In the genomic region with DNA sequence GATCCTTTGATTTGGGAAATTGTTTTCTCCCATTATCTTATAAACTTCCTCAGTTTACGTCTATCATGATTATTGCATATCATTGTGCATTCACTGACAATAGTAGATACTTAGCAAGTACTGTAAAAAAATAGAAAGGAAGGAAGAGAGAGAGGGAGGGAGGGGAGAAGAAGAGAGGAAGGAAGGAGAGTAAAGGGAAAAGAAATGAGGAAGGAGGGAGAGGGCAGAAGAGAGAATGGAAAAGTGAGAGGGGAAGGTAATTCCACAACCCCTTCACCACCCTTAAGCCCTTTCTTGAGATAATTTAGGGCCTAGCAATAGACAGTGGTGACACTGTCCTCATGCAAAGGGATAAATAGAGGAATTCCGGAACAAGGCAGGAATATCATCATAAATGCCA, we compare ENCODE assay signal across 30 cellular contexts.
"Had no signal": no experiment of that assay in that cellular context is flagged by ENCODE, and none has a peak within 500 bp of the region (broad histone marks: within the 10 kb centered on the region; RNA-seq: fewer than 3 reads in every experiment).

No MANE protein-coding gene starts in this region.

- H3K9me3 Mint-ChIP-seq: activated CD8-positive, alpha-beta T cell treated with anti-CD3 and anti-CD28 coated beads for 36 hours; activated naive CD4-positive, alpha-beta T cell treated with anti-CD3 and anti-CD28 coated beads, Interleukin-2, amount 50 U/mL, for 24 hours; activated naive CD8-positive, alpha-beta T cell treated with anti-CD3 and anti-CD28 coated beads, Interleukin-2, amount 50 U/mL, for 24 hours; activated T-helper 2 cell treated with anti-CD3 and anti-CD28 coated beads, Interferon-gamma antibody, Interleukin-2, Interleukin-4, amounts not matched to agents 10 μg/mL and 5 μg/mL and 100 μg/mL, durations not matched to agents 14 hours and 24 hours and 36 hours; central memory CD8-positive, alpha-beta T cell; stimulated activated naive CD8-positive, alpha-beta T cell treated with anti-CD3 and anti-CD28 coated beads, Interleukin-15, amount 100 ng/mL, for 72 hours; WTC11 had no signal

- H3K9me3 ChIP-seq: esophagus squamous epithelium, heart right ventricle, left lung, ovary, sigmoid colon, tibial artery had no signal

- H3K27ac Mint-ChIP-seq: activated CD8-positive, alpha-beta T cell treated with anti-CD3 and anti-CD28 coated beads for 36 hours; activated naive CD4-positive, alpha-beta T cell treated with anti-CD3 and anti-CD28 coated beads, Interleukin-2, amount 50 U/mL, for 24 hours; activated naive CD8-positive, alpha-beta T cell treated with anti-CD3 and anti-CD28 coated beads, Interleukin-2, amount 50 U/mL, for 24 hours; activated T-helper 2 cell treated with anti-CD3 and anti-CD28 coated beads, Interferon-gamma antibody, Interleukin-2, Interleukin-4, amounts not matched to agents 10 μg/mL and 5 μg/mL and 100 μg/mL, durations not matched to agents 14 hours and 24 hours and 36 hours; progenitor cell of endocrine pancreas; stimulated activated memory B cell treated with anti-CD40 and anti-IgM and Interleukin-4, amounts not matched to agents 10 μg/mL and 1 μg/mL and 100 μg/mL, for 72 hours; stimulated activated naive CD8-positive, alpha-beta T cell treated with anti-CD3 and anti-CD28 coated beads, Interleukin-15, amount 100 ng/mL, for 72 hours had no signal

- H3K4me1 Mint-ChIP-seq: activated naive CD4-positive, alpha-beta T cell treated with anti-CD3 and anti-CD28 coated beads, Interleukin-2, amount 50 U/mL, for 24 hours; activated naive CD8-positive, alpha-beta T cell treated with anti-CD3 and anti-CD28 coated beads, Interleukin-2, amount 50 U/mL, for 24 hours; central memory CD8-positive, alpha-beta T cell; stimulated activated memory B cell treated with anti-CD40 and anti-IgM and Interleukin-4, amounts not matched to agents 10 μg/mL and 1 μg/mL and 100 μg/mL, for 72 hours; stimulated activated naive CD8-positive, alpha-beta T cell treated with anti-CD3 and anti-CD28 coated beads, Interleukin-15, amount 100 ng/mL, for 72 hours had no signal

- DNase-seq: activated CD4-positive, alpha-beta T cell treated with anti-CD3 and anti-CD28 coated beads, Interleukin-2, amount 50 U/mL, for 1 hour; activated CD8-positive, alpha-beta T cell treated with anti-CD3 and anti-CD28 coated beads for 36 hours; activated naive CD8-positive, alpha-beta T cell treated with anti-CD3 and anti-CD28 coated beads, Interleukin-2, amount 50 U/mL, for 24 hours; activated T-cell treated with anti-CD3 and anti-CD28 coated beads, Interleukin-2, amount 50 U/mL, for 48 hours; amygdala; dermis blood vessel endothelial cell; effector CD4-positive, alpha-beta T cell; esophagus squamous epithelium; foreskin melanocyte; heart right ventricle; left lung; ovary; retina; sigmoid colon; small intestine; stimulated activated CD4-positive, alpha-beta T cell treated with anti-CD3 and anti-CD28 coated beads, Interleukin-4, amount 100 ng/mL, for 4 hours; stimulated activated CD8-positive, alpha-beta memory T cell treated with anti-CD3 and anti-CD28 coated beads, Interleukin-4, amount 100 ng/mL, for 48 hours; stimulated activated naive CD8-positive, alpha-beta T cell treated with anti-CD3 and anti-CD28 coated beads, Interleukin-15, amount 100 ng/mL, for 72 hours; T-helper 2 cell; tibial artery had no signal

- H3K36me3 Mint-ChIP-seq: activated naive CD4-positive, alpha-beta T cell treated with anti-CD3 and anti-CD28 coated beads, Interleukin-2, amount 50 U/mL, for 24 hours; stimulated activated memory B cell treated with anti-CD40 and anti-IgM and Interleukin-4, amounts not matched to agents 10 μg/mL and 1 μg/mL and 100 μg/mL, for 72 hours; WTC11 had no signal

- H3K36me3 ChIP-seq: esophagus squamous epithelium, left lung, ovary, sigmoid colon, tibial artery had no signal

- H3K4me3 ChIP-seq: esophagus squamous epithelium, heart right ventricle, left lung, lung, ovary, sigmoid colon, tibial artery had no signal

- ATAC-seq: activated CD8-positive, alpha-beta T cell treated with anti-CD3 and anti-CD28 coated beads for 36 hours; activated naive CD8-positive, alpha-beta T cell treated with anti-CD3 and anti-CD28 coated beads, Interleukin-2, amount 50 U/mL, for 24 hours; heart right ventricle; left lung; stimulated activated memory B cell treated with anti-CD40 and anti-IgM and Interleukin-4, amounts not matched to agents 10 μg/mL and 1 μg/mL and 100 μg/mL, for 72 hours; stimulated activated naive CD8-positive, alpha-beta T cell treated with anti-CD3 and anti-CD28 coated beads, Interleukin-15, amount 100 ng/mL, for 72 hours; WTC11 had no signal

- FAIRE-seq: bronchial epithelial cell, colon, islet of Langerhans, small intestine had no signal

- H3K4me3 Mint-ChIP-seq: activated CD8-positive, alpha-beta T cell treated with anti-CD3 and anti-CD28 coated beads for 36 hours; activated naive CD4-positive, alpha-beta T cell treated with anti-CD3 and anti-CD28 coated beads, Interleukin-2, amount 50 U/mL, for 24 hours; activated naive CD8-positive, alpha-beta T cell treated with anti-CD3 and anti-CD28 coated beads, Interleukin-2, amount 50 U/mL, for 24 hours; central memory CD8-positive, alpha-beta T cell; stimulated activated memory B cell treated with anti-CD40 and anti-IgM and Interleukin-4, amounts not matched to agents 10 μg/mL and 1 μg/mL and 100 μg/mL, for 72 hours; stimulated activated naive CD8-positive, alpha-beta T cell treated with anti-CD3 and anti-CD28 coated beads, Interleukin-15, amount 100 ng/mL, for 72 hours; WTC11 had no signal

- H3K27me3 ChIP-seq: esophagus squamous epithelium, heart right ventricle, left lung, ovary, sigmoid colon, tibial artery had no signal

- H3K27me3 Mint-ChIP-seq: activated CD8-positive, alpha-beta T cell treated with anti-CD3 and anti-CD28 coated beads for 36 hours; activated naive CD8-positive, alpha-beta T cell treated with anti-CD3 and anti-CD28 coated beads, Interleukin-2, amount 50 U/mL, for 24 hours; central memory CD8-positive, alpha-beta T cell; progenitor cell of endocrine pancreas; stimulated activated naive CD8-positive, alpha-beta T cell treated with anti-CD3 and anti-CD28 coated beads, Interleukin-15, amount 100 ng/mL, for 72 hours had no signal

- H3K27ac ChIP-seq: esophagus squamous epithelium, left lung, ovary, sigmoid colon, tibial artery had no signal
